In genomic region chr4:181550381-181550780, GRCh38 we compare ENCODE assay signal across 1 cellular context.
TF ChIP-seq lines count a peak whose summit lies in the region.

No MANE protein-coding gene starts in this region.

TF ChIP-seq in IMR-90, 13 proteins besides CTCF, POLR2A, EP300 and RAD21 (continued from another document):
- TF ChIP-seq FOS (IDR thresholded peaks at IDR 0.05; ENCODE audit: low read depth, low read length) (no peak), USF2 (IDR thresholded peaks at IDR 0.05; ENCODE audit: low read depth, low read length) (no peak)
- TF ChIP-seq, protein P1, sequence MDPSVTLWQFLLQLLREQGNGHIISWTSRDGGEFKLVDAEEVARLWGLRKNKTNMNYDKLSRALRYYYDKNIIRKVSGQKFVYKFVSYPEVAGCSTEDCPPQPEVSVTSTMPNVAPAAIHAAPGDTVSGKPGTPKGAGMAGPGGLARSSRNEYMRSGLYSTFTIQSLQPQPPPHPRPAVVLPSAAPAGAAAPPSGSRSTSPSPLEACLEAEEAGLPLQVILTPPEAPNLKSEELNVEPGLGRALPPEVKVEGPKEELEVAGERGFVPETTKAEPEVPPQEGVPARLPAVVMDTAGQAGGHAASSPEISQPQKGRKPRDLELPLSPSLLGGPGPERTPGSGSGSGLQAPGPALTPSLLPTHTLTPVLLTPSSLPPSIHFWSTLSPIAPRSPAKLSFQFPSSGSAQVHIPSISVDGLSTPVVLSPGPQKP (IDR thresholded peaks at IDR 0.05; ENCODE audit: borderline replicate concordance, low read depth, low read length), result no peak
